1 cellular context compared by ENCODE assay signal in genomic region chr22:47187558-47187957, GRCh38.
TF ChIP-seq lines count a peak whose summit lies in the region.

No MANE protein-coding gene starts in this region.

TF ChIP-seq in GM23338, 12 proteins besides CTCF, POLR2A, EP300 and RAD21 (continued from another document):
- TF ChIP-seq ZNF462 (CRISPR knock-in tag; IDR thresholded peaks at IDR 0.05), result no peak
- no peak for TF ChIP-seq EZH2phosphoT487 (IDR thresholded peaks at IDR 0.05; ENCODE audit: unreplicated experiment)
- no peak for TF ChIP-seq ZNF331 (CRISPR knock-in tag; IDR thresholded peaks at IDR 0.05; ENCODE audit: low read depth)
- no peak for TF ChIP-seq ZNF114 (CRISPR knock-in tag; IDR thresholded peaks at IDR 0.05)
- TF ChIP-seq CREB1 (CRISPR knock-in tag; IDR thresholded peaks at IDR 0.05; ENCODE audit: low read depth), result no peak
